In the genomic region with DNA sequence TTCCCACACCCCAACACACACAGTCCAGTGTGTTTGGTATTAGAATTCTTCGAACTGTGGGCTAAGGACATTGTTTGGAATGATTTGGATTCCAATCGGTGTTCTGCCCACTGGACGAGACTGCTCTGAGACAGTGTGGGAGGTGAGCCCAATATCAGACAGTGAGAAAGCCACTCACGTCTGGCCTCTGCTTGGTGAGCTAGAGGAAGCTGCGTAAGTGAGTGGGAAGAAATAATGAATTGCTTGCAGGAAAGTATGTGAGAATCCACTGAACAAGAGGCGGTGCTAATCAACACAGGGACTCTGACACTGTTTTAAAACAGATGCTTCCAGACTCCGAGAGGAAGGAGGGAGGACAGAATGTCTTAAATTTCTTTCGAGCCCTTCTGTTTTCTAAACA, we compare ENCODE assay signal across 12 cellular contexts.
DNase-seq lines count a peak whose midpoint lies in the region; ATAC-seq and TF ChIP-seq lines count a peak whose summit lies in the region.
"Had no signal": no experiment of that assay in that cellular context is flagged by ENCODE, and none has a peak within 500 bp of the region (broad histone marks: within the 10 kb centered on the region; RNA-seq: fewer than 3 reads in every experiment).

No MANE protein-coding gene starts in this region.

- no peak for TF ChIP-seq POLR2A in sigmoid colon (IDR thresholded peaks at IDR 0.05)

- H3K27ac ChIP-seq in brain microvascular endothelial cell (peak overlapping the region; percentile 33), iPS-20b (ENCODE audit: low read length) (no peak overlapping the region), sigmoid colon (peak overlapping the region; percentile 43 to 77 (median 67))
- no peak overlapping the region for H3K27ac ChIP-seq in effector memory CD4-positive, alpha-beta T cell (ENCODE audit: insufficient read depth, low read length, poor library complexity, severe bottlenecking)
- H3K27ac ChIP-seq: ascending aorta had no signal

- H3K27ac Mint-ChIP-seq in stimulated activated effector memory CD8-positive, alpha-beta T cell treated with anti-CD3 and anti-CD28 coated beads, Interleukin-12 subunit alpha, Interleukin-12 subunit beta, amount 100 ng/mL, for 72 hours, result no peak overlapping the region
- H3K27ac Mint-ChIP-seq: type B pancreatic cell had no signal

- H3K9me3 Mint-ChIP-seq in stimulated activated effector memory CD8-positive, alpha-beta T cell treated with anti-CD3 and anti-CD28 coated beads, Interleukin-12 subunit alpha, Interleukin-12 subunit beta, amount 100 ng/mL, for 72 hours, result no peaks in the 10 kb centered on the region
- H3K9me3 Mint-ChIP-seq: type B pancreatic cell had no signal

- peak; percentile 19 for DNase-seq in ELF-1 (ENCODE audit: low read depth, low spot score)
- peak; percentile 77 for DNase-seq in brain microvascular endothelial cell
- peak; percentile 65 for DNase-seq in sigmoid colon
- no peak for DNase-seq in stimulated activated effector memory CD8-positive, alpha-beta T cell treated with anti-CD3 and anti-CD28 coated beads, Interleukin-12 subunit alpha, Interleukin-12 subunit beta, amount 100 ng/mL, for 72 hours (ENCODE audit: low spot score in 2 of 2)
- no peak for DNase-seq in RPMI8226
- DNase-seq in effector memory CD4-positive, alpha-beta T cell, result no peak
- DNase-seq: erythroblast, NCI-H2081 treated with DMSO at 0.1 percent for 48 hours had no signal

- H3K4me1 ChIP-seq in iPS-20b (ENCODE audit: insufficient read depth, low read length) (peaks cover 22% of the 10 kb centered on the region), sigmoid colon (peaks cover 0 to 35% (median 11%) of the 10 kb centered on the region in 4 donors)
- H3K4me1 ChIP-seq in effector memory CD4-positive, alpha-beta T cell (ENCODE audit: control insufficient read depth, insufficient read depth, low read length, poor library complexity, severe bottlenecking), result no peaks in the 10 kb centered on the region
- H3K4me1 ChIP-seq: ascending aorta had no signal

- H3K4me3 ChIP-seq in brain microvascular endothelial cell (ENCODE audit: low read depth, low read length) (no peak overlapping the region), iPS-20b (ENCODE audit: low read length) (no peak overlapping the region), sigmoid colon (peak overlapping the region in 3 of 4 donors; percentile 18 to 20 (median 18))
- no peak overlapping the region for H3K4me3 ChIP-seq in effector memory CD4-positive, alpha-beta T cell (ENCODE audit: insufficient read depth, low read depth, low read length, poor library complexity, severe bottlenecking)
- H3K4me3 ChIP-seq: ascending aorta had no signal

- H3K27me3 ChIP-seq in brain microvascular endothelial cell (replicated peaks) (no peaks in the 10 kb centered on the region), iPS-20b (ENCODE audit: insufficient read depth, low read length) (no peaks in the 10 kb centered on the region), sigmoid colon (no peaks in the 10 kb centered on the region)
- H3K27me3 ChIP-seq in effector memory CD4-positive, alpha-beta T cell (replicated peaks; ENCODE audit: control insufficient read depth, insufficient read depth, low read length, poor library complexity, severe bottlenecking), result no peaks in the 10 kb centered on the region
- H3K27me3 ChIP-seq: ascending aorta had no signal

- 67 to 70% methylated on average over 8 of the region's 8 CpGs for WGBS in sigmoid colon, 2 donors

- H3K9me3 ChIP-seq in iPS-20b (ENCODE audit: insufficient read depth, low read depth, low read length) (0 out of 2 replicates have a peak, but pooled peaks cover 3% of the 10 kb centered on the region), sigmoid colon (no peaks in the 10 kb centered on the region)
- H3K9me3 ChIP-seq in effector memory CD4-positive, alpha-beta T cell (ENCODE audit: control insufficient read depth, low read length), result peaks cover 4% of the 10 kb centered on the region
- H3K9me3 ChIP-seq: ascending aorta had no signal

- peak overlapping the region; percentile 27; the same call in 1 of the 2 replicates for H3K9ac ChIP-seq in iPS-20b (ENCODE audit: low read depth, low read length)

- in situ Hi-C loops in brain microvascular endothelial cell (cut with HindIII; ENCODE audit: low pct_ligation_motif_present, low sequenced_read_pairs), result no loop called here

- no peaks in the 10 kb centered on the region for H3K4me1 Mint-ChIP-seq in stimulated activated effector memory CD8-positive, alpha-beta T cell treated with anti-CD3 and anti-CD28 coated beads, Interleukin-12 subunit alpha, Interleukin-12 subunit beta, amount 100 ng/mL, for 72 hours

- peak in 1 of 4 donors; percentile 6 for TF ChIP-seq EP300 in sigmoid colon (IDR thresholded peaks at IDR 0.05)

- no peaks in the 10 kb centered on the region for H3K36me3 ChIP-seq in brain microvascular endothelial cell (replicated peaks)
- H3K36me3 ChIP-seq in iPS-20b (ENCODE audit: insufficient read depth, low read depth, low read length), result no peaks in the 10 kb centered on the region
- H3K36me3 ChIP-seq in sigmoid colon, result no peaks in the 10 kb centered on the region
- no peaks in the 10 kb centered on the region for H3K36me3 ChIP-seq in effector memory CD4-positive, alpha-beta T cell (ENCODE audit: control insufficient read depth, insufficient read depth, low read length)
- H3K36me3 ChIP-seq: ascending aorta had no signal

- no peaks in the 10 kb centered on the region for H3K36me3 Mint-ChIP-seq in stimulated activated effector memory CD8-positive, alpha-beta T cell treated with anti-CD3 and anti-CD28 coated beads, Interleukin-12 subunit alpha, Interleukin-12 subunit beta, amount 100 ng/mL, for 72 hours
- H3K36me3 Mint-ChIP-seq: type B pancreatic cell had no signal

- intact Hi-C loops in sigmoid colon (cut with DNase I), result no loop called here

- ATAC-seq in stimulated activated effector memory CD8-positive, alpha-beta T cell treated with anti-CD3 and anti-CD28 coated beads, Interleukin-12 subunit alpha, Interleukin-12 subunit beta, amount 100 ng/mL, for 72 hours, result no peak
- ATAC-seq in HG03342 (IDR thresholded peaks at IDR 0.05; ENCODE audit: unreplicated experiment), result no peak

- TF ChIP-seq CTCF in brain microvascular endothelial cell (IDR thresholded peaks at IDR 0.05; ENCODE audit: low read depth, low read length, missing control alignments), result no peak
- no peak for TF ChIP-seq CTCF in sigmoid colon (IDR thresholded peaks at IDR 0.05)

- no peak overlapping the region for H3K4me3 Mint-ChIP-seq in stimulated activated effector memory CD8-positive, alpha-beta T cell treated with anti-CD3 and anti-CD28 coated beads, Interleukin-12 subunit alpha, Interleukin-12 subunit beta, amount 100 ng/mL, for 72 hours
- H3K4me3 Mint-ChIP-seq: type B pancreatic cell had no signal

Comparison
In these comparisons a context has a peak if more than half of its experiments do, and no peak if none do; other contexts are left out.
1. DNase-seq: peak in ELF-1 (single experiment), brain microvascular endothelial cell (single experiment) and sigmoid colon (single experiment); none in stimulated activated effector memory CD8-positive, alpha-beta T cell treated with anti-CD3 and anti-CD28 coated beads, Interleukin-12 subunit alpha, Interleukin-12 subunit beta, amount 100 ng/mL, for 72 hours (0 of 2), RPMI8226 (single experiment) and effector memory CD4-positive, alpha-beta T cell (0 of 3).
2. H3K27ac ChIP-seq: peak in brain microvascular endothelial cell (single experiment) and sigmoid colon (4 of 4); none in iPS-20b (single experiment) and effector memory CD4-positive, alpha-beta T cell (single experiment).
3. H3K4me3 ChIP-seq: peak in sigmoid colon (3 of 4); none in brain microvascular endothelial cell (single experiment), iPS-20b (single experiment) and effector memory CD4-positive, alpha-beta T cell (single experiment).